Comparison of ENCODE assay signal across 8 cellular contexts in the genomic region with DNA sequence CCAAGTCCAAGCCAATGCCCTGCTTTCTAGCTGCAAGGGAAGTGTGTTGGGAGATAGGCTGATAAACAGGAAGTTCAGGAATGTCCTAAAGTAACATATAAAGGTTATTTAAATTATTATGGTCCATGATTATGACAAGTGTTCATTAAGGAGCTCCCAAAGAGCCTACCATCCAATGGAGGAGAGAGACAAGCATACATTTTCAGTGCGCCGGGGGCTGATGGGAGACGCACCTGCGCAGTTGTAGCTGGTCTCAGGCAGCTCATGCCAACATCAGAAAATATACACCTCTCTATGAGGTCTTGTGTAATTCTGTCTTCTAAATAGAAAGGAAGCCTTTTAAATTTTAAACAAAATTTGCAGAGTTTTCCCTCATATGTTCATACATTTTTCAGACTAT. TPM values are rescaled to one million over a fixed set of nuclear protein-coding genes. Genes with fewer than 3 reads are reported as not detected.
"Had no signal": no experiment of that assay in that cellular context is flagged by ENCODE, and none has a peak within 500 bp of the region (broad histone marks: within the 10 kb centered on the region; RNA-seq: fewer than 3 reads in every experiment).

No MANE protein-coding gene starts in this region.

- H3K4me3 ChIP-seq: GM12878 had no signal

- DNase-seq: GDM1, GF-D8 had no signal

- FAIRE-seq: G401.6, GM12878, GM12892, GM18507, GM19239 had no signal

- ATAC-seq: GM12878 had no signal

RNA-seq across cellular contexts. Expression of a gene that starts 46.8 kb away (rescaled TPM):
- total RNA-seq: G401 had no signal
